Comparison of ENCODE assay signal across 17 cellular contexts in the genomic region with DNA sequence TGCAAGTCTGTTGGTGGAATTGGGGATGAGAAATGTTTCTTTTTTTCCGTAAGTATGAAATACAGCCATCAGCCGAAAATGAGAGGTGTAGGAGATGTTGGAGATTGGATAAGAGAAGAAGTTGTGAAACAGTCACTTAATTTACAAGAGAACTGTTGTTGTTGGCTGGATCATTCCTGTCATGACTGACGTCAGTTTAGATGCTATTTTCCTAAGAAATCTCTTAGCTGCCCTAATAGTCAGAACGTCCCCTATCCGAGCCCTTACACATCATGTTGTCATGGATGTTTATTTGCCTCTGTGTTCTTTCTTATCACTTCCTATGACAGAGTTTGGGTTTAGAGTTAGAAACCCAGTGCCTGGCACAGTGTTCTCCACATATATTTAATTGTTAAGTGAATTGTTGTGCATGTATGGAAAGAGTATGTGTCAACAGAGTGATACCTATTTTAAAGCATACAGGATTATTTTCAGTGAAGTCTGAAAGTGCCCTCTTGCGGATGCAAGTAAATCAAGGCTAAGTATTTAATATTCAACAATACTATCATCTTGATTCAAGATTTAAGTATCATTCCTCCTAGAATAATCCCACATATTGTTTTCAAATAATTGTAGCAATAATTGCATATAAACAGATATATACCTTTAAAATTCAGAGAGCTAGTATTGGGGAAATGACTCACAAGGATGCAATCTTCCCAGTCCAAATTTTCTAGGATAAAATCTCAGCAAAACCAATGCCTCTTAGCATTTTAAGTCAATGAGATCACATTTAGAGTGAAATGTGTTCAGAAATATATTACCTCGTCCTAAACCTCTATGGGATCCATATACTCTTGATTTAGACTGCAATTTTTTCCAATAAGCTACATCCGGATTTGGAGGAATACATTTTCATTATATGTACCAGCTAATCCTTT.
DNase-seq lines count a peak whose midpoint lies in the region; TF ChIP-seq lines count a peak whose summit lies in the region.
"Had no signal": no experiment of that assay in that cellular context is flagged by ENCODE, and none has a peak within 500 bp of the region (broad histone marks: within the 10 kb centered on the region; RNA-seq: fewer than 3 reads in every experiment).

No MANE protein-coding gene starts in this region.

- H3K9ac ChIP-seq in H9 (ENCODE audit: extremely low read depth, insufficient read length, low read length): no peak overlapping the region

- no peak overlapping the region for H2BK120ac ChIP-seq in H9 (ENCODE audit: low read depth, low read length, poor library complexity, severe bottlenecking)

- H3K9me3 ChIP-seq in H9 (ENCODE audit: control insufficient read depth, low read depth, low read length): no peaks in the 10 kb centered on the region
- H3K9me3 ChIP-seq in sigmoid colon: peaks cover 0 to 5% (median 0%) of the 10 kb centered on the region in 4 donors
- H3K9me3 ChIP-seq in WERI-Rb-1 (ENCODE audit: severe bottlenecking): no peaks in the 10 kb centered on the region
- H3K9me3 ChIP-seq: testis had no signal

- intact Hi-C loops in sigmoid colon (cut with DNase I): no loop called here

- no peak for TF ChIP-seq POLR2A in sigmoid colon (IDR thresholded peaks at IDR 0.05)

- no peak overlapping the region for H3K14ac ChIP-seq in H9 (ENCODE audit: insufficient read depth, low read length)

- no peak overlapping the region for H4K91ac ChIP-seq in H9 (ENCODE audit: insufficient read length, low read depth, low read length)

- H3K4me1 ChIP-seq in H9 (ENCODE audit: insufficient read depth, low read length) (no peaks in the 10 kb centered on the region), sigmoid colon (no peaks in the 10 kb centered on the region)
- H3K4me1 ChIP-seq: heart right ventricle, left lung, testis had no signal

- no peak overlapping the region for H3K4me3 Mint-ChIP-seq in H9
- H3K4me3 Mint-ChIP-seq: CD4-positive, alpha-beta memory T cell; endodermal cell had no signal

- H3K4ac ChIP-seq in H9 (ENCODE audit: low read depth, low read length): no peak overlapping the region

- no peak for TF ChIP-seq EP300 in sigmoid colon (IDR thresholded peaks at IDR 0.05)

- no peak overlapping the region for H2AFZ ChIP-seq in H9 (ENCODE audit: low read length)

- no peak overlapping the region for H2BK5ac ChIP-seq in H9 (ENCODE audit: insufficient read length, low read length)

- H4K5ac ChIP-seq in H9 (ENCODE audit: insufficient read length, low read depth, low read length): no peak overlapping the region

- H3K79me2 ChIP-seq in H9 (ENCODE audit: insufficient read depth, low read length): no peaks in the 10 kb centered on the region

- no peaks in the 10 kb centered on the region for H4K20me1 ChIP-seq in H9 (ENCODE audit: control insufficient read depth, insufficient read depth, insufficient read length)

- no peak overlapping the region for H3K56ac ChIP-seq in H9 (ENCODE audit: insufficient read length, low read depth, low read length)

- H3K4me2 ChIP-seq in H9 (ENCODE audit: insufficient read depth, insufficient read length, low read length): no peak overlapping the region

- no peaks in the 10 kb centered on the region for H3K23me2 ChIP-seq in H9 (ENCODE audit: insufficient read length, low read depth, low read length, poor library complexity, severe bottlenecking)

- H3K27ac ChIP-seq in H9 (ENCODE audit: insufficient read length, low read depth, low read length) (no peak overlapping the region), sigmoid colon (no peak overlapping the region), WERI-Rb-1 (no peak overlapping the region)
- H3K27ac ChIP-seq: heart right ventricle, left lung, SK-N-MC, testis had no signal

- no peaks in the 10 kb centered on the region for H3K27me3 Mint-ChIP-seq in H9 (ENCODE audit: low read depth)
- H3K27me3 Mint-ChIP-seq: CD4-positive, alpha-beta memory T cell; progenitor cell of endocrine pancreas had no signal

- H2BK20ac ChIP-seq in H9 (ENCODE audit: low read depth, low read length, poor library complexity, severe bottlenecking): no peak overlapping the region

- no peaks in the 10 kb centered on the region for H3K4me1 Mint-ChIP-seq in H9
- H3K4me1 Mint-ChIP-seq: CD4-positive, alpha-beta memory T cell; endodermal cell had no signal

- H3T11ph ChIP-seq in H9 (ENCODE audit: low read length): no peak overlapping the region

- H3K23ac ChIP-seq in H9 (ENCODE audit: insufficient read length, low read depth, low read length): no peak overlapping the region

- H3K79me1 ChIP-seq in H9 (ENCODE audit: insufficient read depth, low read depth, low read length, poor library complexity, severe bottlenecking): no peaks in the 10 kb centered on the region

- WGBS in H9 (ENCODE audit: extremely low coverage, insufficient read length, low lambda C conversion rate): no CpG with 5 or more reads among the region's 8 CpGs
- 86 to 88% methylated on average over 8 of the region's 8 CpGs for WGBS in sigmoid colon, 2 donors

- H4K8ac ChIP-seq in H9 (replicated peaks; ENCODE audit: insufficient read length, low read depth, low read length): no peak overlapping the region

- no peak overlapping the region for H2BK15ac ChIP-seq in H9 (ENCODE audit: low read depth, low read length)

- DNase-seq in AG10803 (ENCODE audit: low read depth) (peak; percentile 29), HS-5 (ENCODE audit: low read depth) (peak; percentile 39), astrocyte of the spinal cord (ENCODE audit: low read depth, low spot score) (peak; percentile 49), hepatic stellate cell (ENCODE audit: low spot score) (peak; percentile 8), HuH-7 (ENCODE audit: low spot score) (no peak), H9 (no peak), sigmoid colon (no peak), WERI-Rb-1 (no peak)
- DNase-seq: activated naive CD4-positive, alpha-beta T cell treated with Interleukin-2 at 50 U/mL for 16 hours; CD4-positive, alpha-beta memory T cell; central memory CD4-positive, alpha-beta T cell; endodermal cell; heart right ventricle; left lung; testis had no signal

- peaks cover 0 to 3% (median 0%) of the 10 kb centered on the region in 3 experiments; a peak in 1 of 7 replicates for H3K36me3 Mint-ChIP-seq in H9 (ENCODE audit: insufficient read depth in 1 of 3, low read depth in 3 of 3)
- H3K36me3 Mint-ChIP-seq: CD4-positive, alpha-beta memory T cell had no signal

- no peak for TF ChIP-seq CTCF in AG10803 (conservative IDR thresholded peaks at IDR 0.05; ENCODE audit: low read length)
- no peak for TF ChIP-seq CTCF in astrocyte of the spinal cord (IDR thresholded peaks at IDR 0.05; ENCODE audit: low read depth, low read length)
- TF ChIP-seq CTCF in H9 (conservative IDR thresholded peaks at IDR 0.05): no peak
- no peak for TF ChIP-seq CTCF in sigmoid colon (IDR thresholded peaks at IDR 0.05)
- TF ChIP-seq CTCF in WERI-Rb-1 (IDR thresholded peaks at IDR 0.05; ENCODE audit: low read depth, low read length): no peak

- no peak overlapping the region for H3K27ac Mint-ChIP-seq in H9
- H3K27ac Mint-ChIP-seq: CD4-positive, alpha-beta memory T cell; endodermal cell; progenitor cell of endocrine pancreas had no signal

- no peaks in the 10 kb centered on the region for H3K27me3 ChIP-seq in H9 (ENCODE audit: insufficient read depth, low read length)
- no peaks in the 10 kb centered on the region for H3K27me3 ChIP-seq in sigmoid colon
- H3K27me3 ChIP-seq in WERI-Rb-1 (ENCODE audit: insufficient read depth, low read depth, severe bottlenecking): no peaks in the 10 kb centered on the region
- H3K27me3 ChIP-seq: heart right ventricle, left lung, testis had no signal

- peaks cover 0 to 8% of the 10 kb centered on the region in 2 experiments; a peak in 4 of 5 replicates for H3K9me3 Mint-ChIP-seq in H9

- H3K36me3 ChIP-seq in sigmoid colon (no peaks in the 10 kb centered on the region), WERI-Rb-1 (no peaks in the 10 kb centered on the region)
- H3K36me3 ChIP-seq: heart right ventricle, left lung had no signal

- no peak overlapping the region for H3K18ac ChIP-seq in H9 (ENCODE audit: insufficient read length, low read depth, low read length)

- no peak overlapping the region for H2AK5ac ChIP-seq in H9 (ENCODE audit: insufficient read length, low read length)

- in situ Hi-C loops in astrocyte of the spinal cord (cut with HindIII; ENCODE audit: low sequenced_read_pairs): no loop called here

- H3K4me3 ChIP-seq in AG10803 (ENCODE audit: low read length): no peak overlapping the region
- H3K4me3 ChIP-seq in astrocyte of the spinal cord (ENCODE audit: low read depth, low read length): no peak overlapping the region
- no peak overlapping the region for H3K4me3 ChIP-seq in sigmoid colon
- no peak overlapping the region for H3K4me3 ChIP-seq in WERI-Rb-1 (ENCODE audit: low read depth, low read length)
- H3K4me3 ChIP-seq: heart right ventricle, left lung, SK-N-MC, testis had no signal

- H2BK12ac ChIP-seq in H9 (ENCODE audit: insufficient read length, low read depth, low read length): no peak overlapping the region

Comparison
In these comparisons a context has a peak if more than half of its experiments do, and no peak if none do; other contexts are left out.
1. DNase-seq: peak in AG10803 (single experiment), HS-5 (single experiment), astrocyte of the spinal cord (single experiment) and hepatic stellate cell (single experiment); none in HuH-7 (single experiment), H9 (single experiment), sigmoid colon (single experiment) and WERI-Rb-1 (single experiment).